35 cellular contexts compared by ENCODE assay signal in genomic region chr9:125021069-125021468, GRCh38.
"Had no signal": no experiment of that assay in that cellular context is flagged by ENCODE, and none has a peak within 500 bp of the region (broad histone marks: within the 10 kb centered on the region; RNA-seq: fewer than 3 reads in every experiment).

No MANE protein-coding gene starts in this region.

- H3K27ac Mint-ChIP-seq: activated B cell treated with CpG ODN at 0.5 μM for 24 hours; activated CD4-positive, alpha-beta memory T cell treated with anti-CD3 and anti-CD28 coated beads for 36 hours; activated CD4-positive, alpha-beta T cell treated with anti-CD3 and anti-CD28 coated beads, Interleukin-2, amount 10 ng/mL, durations not matched to agents 24 days and 14 days; activated CD8-positive, alpha-beta T cell treated with anti-CD3 and anti-CD28 coated beads for 36 hours; activated naive CD4-positive, alpha-beta T cell treated with anti-CD3 and anti-CD28 coated beads, Interleukin-2, amount 10 ng/mL, durations not matched to agents 7 days and 5 days; activated naive CD4-positive, alpha-beta T cell treated with anti-CD3 and anti-CD28 coated beads, Interleukin-2, amount 50 U/mL, for 24 hours; activated naive CD8-positive, alpha-beta T cell; activated naive CD8-positive, alpha-beta T cell treated with anti-CD3 and anti-CD28 coated beads, Interleukin-2, amount 10 ng/mL, durations not matched to agents 7 days and 5 days; activated naive CD8-positive, alpha-beta T cell treated with anti-CD3 and anti-CD28 coated beads, Interleukin-2, amount 50 U/mL, for 24 hours; activated T-cell treated with anti-CD3 and anti-CD28 coated beads, Interleukin-2, amount 50 U/mL, for 24 hours; activated T-helper 1 cell treated with anti-CD3 and anti-CD28 coated beads, Interleukin-12 subunit alpha, Interleukin-12 subunit beta, Interleukin-2, Interleukin-4 antibody, amounts not matched to agents 30 ng/mL and 10 ng/mL and 1 ng/mL, durations not matched to agents 14 hours and 24 hours and 36 hours; activated T-helper 17 cell treated with anti-CD3 and anti-CD28 coated beads, Interleukin-2, amount 50 U/mL, for 72 hours; brain; T-helper 1 cell treated with Interleukin-12 subunit alpha and Interleukin-12 subunit beta and Interleukin-4 antibody, amounts not matched to agents 30 μg/mL and 1 μg/mL, for 36 hours; T-helper 2 cell treated with Interferon-gamma antibody and Interleukin-4, amounts not matched to agents 5 μg/mL and 100 μg/mL, for 36 hours had no signal

- H3K4me1 ChIP-seq: ascending aorta had no signal

- H3K4me1 Mint-ChIP-seq: activated B cell treated with CpG ODN at 0.5 μM for 24 hours; activated naive CD4-positive, alpha-beta T cell treated with anti-CD3 and anti-CD28 coated beads, Interleukin-2, amount 50 U/mL, for 24 hours; activated T-helper 17 cell treated with anti-CD3 and anti-CD28 coated beads, Interleukin-2, amount 50 U/mL, for 72 hours; brain; central memory CD8-positive, alpha-beta T cell had no signal

- H3K4me3 ChIP-seq: ascending aorta, cardiac muscle cell had no signal

- DNase-seq: activated B cell treated with CpG ODN at 0.5 μM for 24 hours; activated CD4-positive, alpha-beta memory T cell treated with anti-CD3 and anti-CD28 coated beads for 36 hours; activated CD4-positive, alpha-beta T cell treated with anti-CD3 and anti-CD28 coated beads for 4 hours; activated CD4-positive, alpha-beta T cell treated with anti-CD3 and anti-CD28 coated beads, Interleukin-2, amount 10 ng/mL, durations not matched to agents 24 days and 14 days; activated CD4-positive, alpha-beta T cell treated with anti-CD3 and anti-CD28 coated beads, Interleukin-2, amount 50 U/mL, for 1 hour; activated CD4-positive, alpha-beta T cell treated with anti-CD3 and anti-CD28 coated beads, Interleukin-2, amount 50 U/mL, for 4 hours; activated CD4-positive, CD25-positive, alpha-beta regulatory T cell treated with anti-CD3 and anti-CD28 coated beads, Interleukin-2, amount 50 U/mL, for 72 hours; activated CD8-positive, alpha-beta memory T cell treated with anti-CD3 and anti-CD28 coated beads, Interleukin-2, amount 50 U/mL, for 4 hours; activated CD8-positive, alpha-beta T cell treated with anti-CD3 and anti-CD28 coated beads for 36 hours; activated gamma-delta T cell; activated naive CD4-positive, alpha-beta T cell treated with anti-CD3 and anti-CD28 coated beads, Interleukin-2, amount 10 ng/mL, durations not matched to agents 7 days and 5 days; activated naive CD4-positive, alpha-beta T cell treated with Interleukin-2 at 50 U/mL for 16 hours; activated naive CD8-positive, alpha-beta T cell treated with anti-CD3 and anti-CD28 coated beads, Interleukin-2, amount 10 ng/mL, durations not matched to agents 7 days and 5 days; activated naive CD8-positive, alpha-beta T cell treated with anti-CD3 and anti-CD28 coated beads, Interleukin-2, amount 50 U/mL, for 24 hours; activated T-cell treated with anti-CD3 and anti-CD28 coated beads, Interleukin-2, amount 50 U/mL, for 24 hours; activated T-cell treated with anti-CD3 and anti-CD28 coated beads, Interleukin-2, amount 50 U/mL, for 48 hours; amygdala; anterior cingulate cortex; caudate nucleus; cerebellar nuclear complex; T-helper 1 cell; T-helper 2 cell; T-helper 9 cell had no signal

- H3K4me3 Mint-ChIP-seq: activated B cell treated with CpG ODN at 0.5 μM for 24 hours; activated CD4-positive, alpha-beta memory T cell treated with anti-CD3 and anti-CD28 coated beads for 36 hours; activated CD4-positive, alpha-beta T cell treated with anti-CD3 and anti-CD28 coated beads, Interleukin-2, amount 10 ng/mL, durations not matched to agents 24 days and 14 days; activated CD8-positive, alpha-beta T cell treated with anti-CD3 and anti-CD28 coated beads for 36 hours; activated naive CD4-positive, alpha-beta T cell treated with anti-CD3 and anti-CD28 coated beads, Interleukin-2, amount 10 ng/mL, durations not matched to agents 7 days and 5 days; activated naive CD4-positive, alpha-beta T cell treated with anti-CD3 and anti-CD28 coated beads, Interleukin-2, amount 50 U/mL, for 24 hours; activated naive CD8-positive, alpha-beta T cell; activated naive CD8-positive, alpha-beta T cell treated with anti-CD3 and anti-CD28 coated beads, Interleukin-2, amount 10 ng/mL, durations not matched to agents 7 days and 5 days; activated naive CD8-positive, alpha-beta T cell treated with anti-CD3 and anti-CD28 coated beads, Interleukin-2, amount 50 U/mL, for 24 hours; activated T-cell treated with anti-CD3 and anti-CD28 coated beads, Interleukin-2, amount 50 U/mL, for 24 hours; activated T-helper 1 cell treated with anti-CD3 and anti-CD28 coated beads, Interleukin-12 subunit alpha, Interleukin-12 subunit beta, Interleukin-2, Interleukin-4 antibody, amounts not matched to agents 30 ng/mL and 10 ng/mL and 1 ng/mL, durations not matched to agents 14 hours and 24 hours and 36 hours; activated T-helper 17 cell treated with anti-CD3 and anti-CD28 coated beads, Interleukin-2, amount 50 U/mL, for 72 hours; brain; central memory CD8-positive, alpha-beta T cell; T-helper 1 cell treated with Interleukin-12 subunit alpha and Interleukin-12 subunit beta and Interleukin-4 antibody, amounts not matched to agents 30 μg/mL and 1 μg/mL, for 36 hours; T-helper 2 cell treated with Interferon-gamma antibody and Interleukin-4, amounts not matched to agents 5 μg/mL and 100 μg/mL, for 36 hours had no signal

- H3K27me3 ChIP-seq: ascending aorta, cardiac muscle cell had no signal

- H3K27ac ChIP-seq: ascending aorta, cardiac muscle cell, VCaP had no signal

- H3K9me3 Mint-ChIP-seq: activated B cell treated with CpG ODN at 0.5 μM for 24 hours; activated CD4-positive, alpha-beta memory T cell treated with anti-CD3 and anti-CD28 coated beads for 36 hours; activated CD4-positive, alpha-beta T cell treated with anti-CD3 and anti-CD28 coated beads, Interleukin-2, amount 10 ng/mL, durations not matched to agents 24 days and 14 days; activated CD8-positive, alpha-beta T cell treated with anti-CD3 and anti-CD28 coated beads for 36 hours; activated naive CD4-positive, alpha-beta T cell treated with anti-CD3 and anti-CD28 coated beads, Interleukin-2, amount 10 ng/mL, durations not matched to agents 7 days and 5 days; activated naive CD4-positive, alpha-beta T cell treated with anti-CD3 and anti-CD28 coated beads, Interleukin-2, amount 50 U/mL, for 24 hours; activated naive CD8-positive, alpha-beta T cell treated with anti-CD3 and anti-CD28 coated beads, Interleukin-2, amount 10 ng/mL, durations not matched to agents 7 days and 5 days; activated naive CD8-positive, alpha-beta T cell treated with anti-CD3 and anti-CD28 coated beads, Interleukin-2, amount 50 U/mL, for 24 hours; activated T-cell treated with anti-CD3 and anti-CD28 coated beads, Interleukin-2, amount 50 U/mL, for 24 hours; activated T-helper 1 cell treated with anti-CD3 and anti-CD28 coated beads, Interleukin-12 subunit alpha, Interleukin-12 subunit beta, Interleukin-2, Interleukin-4 antibody, amounts not matched to agents 30 ng/mL and 10 ng/mL and 1 ng/mL, durations not matched to agents 14 hours and 24 hours and 36 hours; activated T-helper 17 cell treated with anti-CD3 and anti-CD28 coated beads, Interleukin-2, amount 50 U/mL, for 72 hours; central memory CD8-positive, alpha-beta T cell; T-helper 1 cell treated with Interleukin-12 subunit alpha and Interleukin-12 subunit beta and Interleukin-4 antibody, amounts not matched to agents 30 μg/mL and 1 μg/mL, for 36 hours had no signal

- H3K9me3 ChIP-seq: ascending aorta had no signal

- ATAC-seq: activated CD8-positive, alpha-beta T cell treated with anti-CD3 and anti-CD28 coated beads for 36 hours; activated naive CD8-positive, alpha-beta T cell treated with anti-CD3 and anti-CD28 coated beads, Interleukin-2, amount 50 U/mL, for 24 hours; activated T-helper 17 cell treated with anti-CD3 and anti-CD28 coated beads, Interleukin-2, amount 50 U/mL, for 72 hours had no signal

- FAIRE-seq: bronchial epithelial cell had no signal

- H3K27me3 Mint-ChIP-seq: activated B cell treated with CpG ODN at 0.5 μM for 24 hours; activated CD4-positive, alpha-beta memory T cell treated with anti-CD3 and anti-CD28 coated beads for 36 hours; activated CD4-positive, alpha-beta T cell treated with anti-CD3 and anti-CD28 coated beads, Interleukin-2, amount 10 ng/mL, durations not matched to agents 24 days and 14 days; activated CD8-positive, alpha-beta T cell treated with anti-CD3 and anti-CD28 coated beads for 36 hours; activated naive CD4-positive, alpha-beta T cell treated with anti-CD3 and anti-CD28 coated beads, Interleukin-2, amount 10 ng/mL, durations not matched to agents 7 days and 5 days; activated naive CD4-positive, alpha-beta T cell treated with anti-CD3 and anti-CD28 coated beads, Interleukin-2, amount 50 U/mL, for 24 hours; activated naive CD8-positive, alpha-beta T cell; activated naive CD8-positive, alpha-beta T cell treated with anti-CD3 and anti-CD28 coated beads, Interleukin-2, amount 10 ng/mL, durations not matched to agents 7 days and 5 days; activated naive CD8-positive, alpha-beta T cell treated with anti-CD3 and anti-CD28 coated beads, Interleukin-2, amount 50 U/mL, for 24 hours; activated T-cell treated with anti-CD3 and anti-CD28 coated beads, Interleukin-2, amount 50 U/mL, for 24 hours; activated T-helper 17 cell treated with anti-CD3 and anti-CD28 coated beads, Interleukin-2, amount 50 U/mL, for 72 hours; brain; central memory CD8-positive, alpha-beta T cell had no signal
